ENCODE assay signal across 19 cellular contexts in genomic region chr20:37797669-37798175, GRCh38.
"Had no signal": no experiment of that assay in that cellular context is flagged by ENCODE, and none has a peak within 500 bp of the region (broad histone marks: within the 10 kb centered on the region; RNA-seq: fewer than 3 reads in every experiment).

No MANE protein-coding gene starts in this region.

- FAIRE-seq: colon, kidney had no signal

- H3K4me1 Mint-ChIP-seq: activated CD4-positive, alpha-beta T cell treated with anti-CD3 and anti-CD28 coated beads, Interleukin-2, amount 10 ng/mL, durations not matched to agents 24 days and 14 days had no signal

- H3K27ac ChIP-seq: cardiac muscle cell, foreskin keratinocyte, left lung, transverse colon, uterus had no signal

- H3K9me3 ChIP-seq: left lung, transverse colon, uterus had no signal

- H3K4me1 ChIP-seq: left lung, transverse colon, uterus had no signal

- H3K4me3 Mint-ChIP-seq: activated CD4-positive, alpha-beta T cell treated with anti-CD3 and anti-CD28 coated beads, Interleukin-2, amount 10 ng/mL, durations not matched to agents 24 days and 14 days; activated CD8-positive, alpha-beta T cell treated with anti-CD3 and anti-CD28 coated beads for 36 hours; activated naive CD4-positive, alpha-beta T cell treated with anti-CD3 and anti-CD28 coated beads for 36 hours; activated T-cell treated with anti-CD3 and anti-CD28 coated beads, Interleukin-2, amount 50 U/mL, for 24 hours; nephron had no signal

- ATAC-seq: activated CD8-positive, alpha-beta T cell treated with anti-CD3 and anti-CD28 coated beads for 36 hours; foreskin keratinocyte; left lung; stimulated activated naive CD8-positive, alpha-beta T cell treated with anti-CD3 and anti-CD28 coated beads, Interleukin-15, Interleukin-2, amounts not matched to agents 100 U/mL and 50 U/mL, for 24 hours had no signal

- H3K27me3 Mint-ChIP-seq: activated CD4-positive, alpha-beta T cell treated with anti-CD3 and anti-CD28 coated beads, Interleukin-2, amount 10 ng/mL, durations not matched to agents 24 days and 14 days; activated CD8-positive, alpha-beta T cell treated with anti-CD3 and anti-CD28 coated beads for 36 hours; activated T-cell treated with anti-CD3 and anti-CD28 coated beads, Interleukin-2, amount 50 U/mL, for 24 hours had no signal

- H3K36me3 ChIP-seq: cardiac muscle cell, transverse colon, uterus had no signal

- H3K9me3 Mint-ChIP-seq: activated CD4-positive, alpha-beta T cell treated with anti-CD3 and anti-CD28 coated beads, Interleukin-2, amount 10 ng/mL, durations not matched to agents 24 days and 14 days; activated CD8-positive, alpha-beta T cell treated with anti-CD3 and anti-CD28 coated beads for 36 hours; activated naive CD4-positive, alpha-beta T cell treated with anti-CD3 and anti-CD28 coated beads for 36 hours; activated T-cell treated with anti-CD3 and anti-CD28 coated beads, Interleukin-2, amount 50 U/mL, for 24 hours; nephron had no signal

- H3K27me3 ChIP-seq: cardiac muscle cell, foreskin keratinocyte, left lung, transverse colon, uterus had no signal

- DNase-seq: activated CD4-positive, alpha-beta T cell treated with anti-CD3 and anti-CD28 coated beads, Interleukin-2, amount 10 ng/mL, durations not matched to agents 24 days and 14 days; activated CD8-positive, alpha-beta T cell treated with anti-CD3 and anti-CD28 coated beads for 36 hours; activated naive CD4-positive, alpha-beta T cell treated with anti-CD3 and anti-CD28 coated beads for 36 hours; activated T-cell treated with anti-CD3 and anti-CD28 coated beads, Interleukin-2, amount 50 U/mL, for 24 hours; foreskin keratinocyte; kidney; left lung; midbrain; occipital lobe; posterior cingulate gyrus; stimulated activated CD4-positive, alpha-beta T cell treated with anti-CD3 and anti-CD28 coated beads, Interleukin-12 subunit alpha, Interleukin-12 subunit beta, amount 100 ng/mL, for 4 hours; stimulated activated CD4-positive, alpha-beta T cell treated with anti-CD3 and anti-CD28 coated beads, Interleukin-1b, Interleukin-23, amount 100 ng/mL, for 48 hours; stimulated activated CD8-positive, alpha-beta memory T cell treated with anti-CD3 and anti-CD28 coated beads, Interleukin-4, amount 100 ng/mL, for 48 hours; stimulated activated naive CD8-positive, alpha-beta T cell treated with anti-CD3 and anti-CD28 coated beads, Interleukin-15, Interleukin-2, amounts not matched to agents 100 U/mL and 50 U/mL, for 24 hours; transverse colon; uterus had no signal

- H3K4me3 ChIP-seq: cardiac muscle cell, left lung, transverse colon, uterus had no signal

- H3K27ac Mint-ChIP-seq: activated CD4-positive, alpha-beta T cell treated with anti-CD3 and anti-CD28 coated beads, Interleukin-2, amount 10 ng/mL, durations not matched to agents 24 days and 14 days; activated CD8-positive, alpha-beta T cell treated with anti-CD3 and anti-CD28 coated beads for 36 hours; activated naive CD4-positive, alpha-beta T cell treated with anti-CD3 and anti-CD28 coated beads for 36 hours; activated T-cell treated with anti-CD3 and anti-CD28 coated beads, Interleukin-2, amount 50 U/mL, for 24 hours; nephron had no signal
